In the genomic region with DNA sequence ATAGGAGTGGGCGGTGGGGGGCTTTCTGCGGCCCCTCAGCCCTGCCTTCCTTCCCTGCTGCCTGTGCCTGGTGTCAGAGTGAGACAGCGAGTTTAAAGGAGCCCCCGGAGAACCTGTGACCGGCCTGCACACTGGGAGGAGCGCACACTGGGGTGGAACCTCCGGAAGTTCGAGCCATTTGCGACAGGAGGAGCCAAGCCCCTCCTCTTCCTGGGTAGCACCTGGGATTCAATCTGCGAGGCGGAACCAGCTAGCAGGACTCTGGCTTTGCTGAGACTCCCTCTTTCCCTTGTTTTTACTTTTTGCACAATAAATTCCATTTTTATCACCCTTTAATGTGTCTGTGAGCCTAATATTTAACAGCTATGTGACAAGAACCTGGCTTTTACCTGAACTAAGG, we compare ENCODE assay signal across 32 cellular contexts.
"Had no signal": no experiment of that assay in that cellular context is flagged by ENCODE, and none has a peak within 500 bp of the region (broad histone marks: within the 10 kb centered on the region; RNA-seq: fewer than 3 reads in every experiment).

No MANE protein-coding gene starts in this region.

- H3K27ac ChIP-seq: adrenal gland, brain microvascular endothelial cell, breast epithelium, VCaP had no signal

- H3K27me3 ChIP-seq: body of pancreas, brain microvascular endothelial cell had no signal

- ATAC-seq: activated CD8-positive, alpha-beta T cell treated with anti-CD3 and anti-CD28 coated beads for 36 hours; activated naive CD4-positive, alpha-beta T cell treated with anti-CD3 and anti-CD28 coated beads, Interleukin-2, amount 50 U/mL, for 72 hours; activated T-cell treated with anti-CD3 and anti-CD28 coated beads, Interleukin-2, amount 50 U/mL, for 4 hours; activated T-cell treated with anti-CD3 and anti-CD28 coated beads, Interleukin-2, amount 50 U/mL, for 72 hours; activated T-helper 17 cell treated with anti-CD3 and anti-CD28 coated beads, Interleukin-2, amount 50 U/mL, for 72 hours; body of pancreas had no signal

- H3K9me3 ChIP-seq: adrenal gland, body of pancreas, breast epithelium had no signal

- H3K4me1 ChIP-seq: adrenal gland, breast epithelium had no signal

- DNase-seq: activated B cell treated with CpG ODN at 0.5 μM for 24 hours; activated CD4-positive, alpha-beta memory T cell treated with anti-CD3 and anti-CD28 coated beads for 36 hours; activated CD4-positive, alpha-beta T cell treated with anti-CD3 and anti-CD28 coated beads for 4 hours; activated CD4-positive, alpha-beta T cell treated with anti-CD3 and anti-CD28 coated beads, Interleukin-2, amount 10 ng/mL, durations not matched to agents 24 days and 14 days; activated CD4-positive, alpha-beta T cell treated with anti-CD3 and anti-CD28 coated beads, Interleukin-2, amount 50 U/mL, for 1 hour; activated CD4-positive, alpha-beta T cell treated with anti-CD3 and anti-CD28 coated beads, Interleukin-2, amount 50 U/mL, for 4 hours; activated CD4-positive, CD25-positive, alpha-beta regulatory T cell treated with anti-CD3 and anti-CD28 coated beads, Interleukin-2, amount 50 U/mL, for 72 hours; activated CD8-positive, alpha-beta memory T cell treated with anti-CD3 and anti-CD28 coated beads, Interleukin-2, amount 50 U/mL, for 4 hours; activated CD8-positive, alpha-beta T cell treated with anti-CD3 and anti-CD28 coated beads for 36 hours; activated effector memory CD4-positive, alpha-beta T cell treated with anti-CD3 and anti-CD28 coated beads, Interleukin-2, amount 50 U/mL, for 16 hours; activated gamma-delta T cell treated with Interleukin-2 at 50 U/mL for 16 hours; activated naive CD4-positive, alpha-beta T cell; activated naive CD4-positive, alpha-beta T cell treated with anti-CD3 and anti-CD28 coated beads for 36 hours; activated naive CD4-positive, alpha-beta T cell treated with anti-CD3 and anti-CD28 coated beads, Interleukin-2, amount 50 U/mL, for 16 hours; activated naive CD8-positive, alpha-beta T cell treated with anti-CD3 and anti-CD28 coated beads for 36 hours; activated T-cell treated with anti-CD3 and anti-CD28 coated beads for 4 hours; activated T-cell treated with anti-CD3 and anti-CD28 coated beads, Interleukin-2, amount 50 U/mL, for 1 hour; activated T-cell treated with anti-CD3 and anti-CD28 coated beads, Interleukin-2, amount 50 U/mL, for 4 hours; activated T-cell treated with anti-CD3 and anti-CD28 coated beads, Interleukin-2, amount 50 U/mL, for 72 hours; adrenal gland; amniotic stem cell; aorta; body of pancreas; brain microvascular endothelial cell; central memory CD4-positive, alpha-beta T cell; T-helper 1 cell; T-helper 2 cell; T-helper 9 cell had no signal

- H3K4me3 ChIP-seq: adrenal gland, body of pancreas, breast epithelium had no signal

- H3K36me3 ChIP-seq: adrenal gland, brain microvascular endothelial cell, breast epithelium had no signal
